Comparison of ENCODE assay signal across 16 cellular contexts in the genomic region with DNA sequence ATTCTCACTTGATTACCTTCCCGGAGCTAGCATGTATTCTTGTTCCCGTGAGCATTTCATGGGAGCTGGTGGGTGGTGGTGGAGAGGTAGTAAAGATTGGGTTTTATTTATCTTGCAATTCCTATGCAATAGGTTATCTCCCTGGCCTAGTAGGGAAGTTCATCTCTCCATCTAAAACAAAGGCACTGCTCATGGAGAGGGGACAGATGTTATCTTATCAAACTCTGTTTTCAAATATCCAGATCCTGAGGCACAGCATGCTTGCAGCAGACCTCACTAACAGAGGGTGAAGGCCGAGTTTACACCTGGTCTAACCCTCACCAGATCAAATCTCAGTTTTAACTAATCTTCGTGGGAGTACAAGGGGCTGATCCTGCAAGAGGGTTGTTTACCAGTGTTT.
DNase-seq lines count a peak whose midpoint lies in the region; ATAC-seq and TF ChIP-seq lines count a peak whose summit lies in the region.
"Had no signal": no experiment of that assay in that cellular context is flagged by ENCODE, and none has a peak within 500 bp of the region (broad histone marks: within the 10 kb centered on the region; RNA-seq: fewer than 3 reads in every experiment).

No MANE protein-coding gene starts in this region.

- no peaks in the 10 kb centered on the region for H4K20me1 ChIP-seq in Karpas-422 (ENCODE audit: insufficient read depth, low read depth, low read length)

- no peak overlapping the region for H3K27ac ChIP-seq in endodermal cell (ENCODE audit: low read depth, low read length)
- H3K27ac ChIP-seq in tibial artery = no peak overlapping the region
- no peak overlapping the region for H3K27ac ChIP-seq in Karpas-422 (ENCODE audit: low read length)
- H3K27ac ChIP-seq: A549, C4-2B had no signal

- intact Hi-C loops in tibial artery (cut with DNase I; ENCODE audit: low total_unique reads) = no loop called here

- H3K4me1 Mint-ChIP-seq in endodermal cell = peaks cover 28% of the 10 kb centered on the region
- peaks cover 7% of the 10 kb centered on the region for H3K4me1 Mint-ChIP-seq in stimulated activated memory B cell treated with anti-CD40 and anti-IgM and Interleukin-4, amounts not matched to agents 10 μg/mL and 1 μg/mL and 100 μg/mL, for 72 hours
- H3K4me1 Mint-ChIP-seq: CD4-positive, alpha-beta memory T cell had no signal

- DNase-seq in HuH-7 (ENCODE audit: low spot score) (peak; percentile 28), SK-N-DZ (ENCODE audit: low spot score) (peak; percentile 38), endodermal cell (peak; percentile 69), foreskin melanocyte (no peak), tibial artery (no peak), Karpas-422 (no peak)
- DNase-seq: BE2C; CD4-positive, alpha-beta memory T cell; DMS153; DMS79 treated with DMSO at 0.1 percent for 48 hours; EL; H7 had no signal

- H3K4me3 ChIP-seq in endodermal cell (ENCODE audit: low read length) = peak overlapping the region; percentile 28
- no peak overlapping the region for H3K4me3 ChIP-seq in tibial artery
- no peak overlapping the region for H3K4me3 ChIP-seq in Karpas-422 (ENCODE audit: low read length)
- H3K4me3 ChIP-seq: A549, GM23338 had no signal

- ATAC-seq in stimulated activated memory B cell treated with anti-CD40 and anti-IgM and Interleukin-4, amounts not matched to agents 10 μg/mL and 1 μg/mL and 100 μg/mL, for 72 hours = no peak
- ATAC-seq: A549, GM23338 had no signal

- H3K36me3 ChIP-seq in endodermal cell (ENCODE audit: control insufficient read depth, insufficient read depth, low read length) (no peaks in the 10 kb centered on the region), tibial artery (peaks cover 0 to 8% (median 3%) of the 10 kb centered on the region in 3 donors), Karpas-422 (ENCODE audit: insufficient read depth, low read length) (no peaks in the 10 kb centered on the region)
- H3K36me3 ChIP-seq: BE2C had no signal

- H3K9me3 ChIP-seq in endodermal cell (ENCODE audit: control insufficient read depth, low read length) = no peaks in the 10 kb centered on the region
- no peaks in the 10 kb centered on the region for H3K9me3 ChIP-seq in tibial artery
- H3K9me3 ChIP-seq in Karpas-422 (ENCODE audit: low read length) = no peaks in the 10 kb centered on the region
- H3K9me3 ChIP-seq: A549, BE2C had no signal

- 30 to 60% methylated on average over 3 to 4 of the region's 4 CpGs for WGBS in endodermal cell (ENCODE audit: insufficient coverage in 1 of 2, insufficient read length in 1 of 2), 2 experiments

- no peak overlapping the region for H2AFZ ChIP-seq in Karpas-422 (ENCODE audit: low read length)
- H2AFZ ChIP-seq: GM23338 had no signal

- H3K27ac Mint-ChIP-seq in endodermal cell = no peak overlapping the region
- peak overlapping the region; percentile 38 for H3K27ac Mint-ChIP-seq in stimulated activated memory B cell treated with anti-CD40 and anti-IgM and Interleukin-4, amounts not matched to agents 10 μg/mL and 1 μg/mL and 100 μg/mL, for 72 hours
- H3K27ac Mint-ChIP-seq: CD4-positive, alpha-beta memory T cell; GM23338 had no signal

- no peaks in the 10 kb centered on the region for H3K36me3 Mint-ChIP-seq in endodermal cell (ENCODE audit: low read depth)
- H3K36me3 Mint-ChIP-seq in stimulated activated memory B cell treated with anti-CD40 and anti-IgM and Interleukin-4, amounts not matched to agents 10 μg/mL and 1 μg/mL and 100 μg/mL, for 72 hours = peaks cover 62% of the 10 kb centered on the region
- H3K36me3 Mint-ChIP-seq: CD4-positive, alpha-beta memory T cell had no signal

- H3K4me3 Mint-ChIP-seq in endodermal cell = no peak overlapping the region
- no peak overlapping the region for H3K4me3 Mint-ChIP-seq in stimulated activated memory B cell treated with anti-CD40 and anti-IgM and Interleukin-4, amounts not matched to agents 10 μg/mL and 1 μg/mL and 100 μg/mL, for 72 hours
- H3K4me3 Mint-ChIP-seq: CD4-positive, alpha-beta memory T cell; GM23338 had no signal

- H3K9me3 Mint-ChIP-seq in endodermal cell = no peaks in the 10 kb centered on the region
- H3K9me3 Mint-ChIP-seq in stimulated activated memory B cell treated with anti-CD40 and anti-IgM and Interleukin-4, amounts not matched to agents 10 μg/mL and 1 μg/mL and 100 μg/mL, for 72 hours = no peaks in the 10 kb centered on the region
- H3K9me3 Mint-ChIP-seq: GM23338 had no signal

- TF ChIP-seq CTCF in endodermal cell (conservative IDR thresholded peaks at IDR 0.05) (no peak), tibial artery (IDR thresholded peaks at IDR 0.05) (no peak)

- no peaks in the 10 kb centered on the region for H3K9me2 ChIP-seq in Karpas-422 (replicated peaks; ENCODE audit: insufficient read depth, low read length)

- H3K27me3 Mint-ChIP-seq in endodermal cell (ENCODE audit: insufficient read depth) = peaks cover 19% of the 10 kb centered on the region
- H3K27me3 Mint-ChIP-seq in stimulated activated memory B cell treated with anti-CD40 and anti-IgM and Interleukin-4, amounts not matched to agents 10 μg/mL and 1 μg/mL and 100 μg/mL, for 72 hours = no peaks in the 10 kb centered on the region
- H3K27me3 Mint-ChIP-seq: CD4-positive, alpha-beta memory T cell had no signal

- H3K4me2 ChIP-seq in Karpas-422 (ENCODE audit: low read depth, low read length, poor library complexity, severe bottlenecking) = no peak overlapping the region
- H3K4me2 ChIP-seq: A549, GM23338 had no signal

- H3K4me1 ChIP-seq in endodermal cell (ENCODE audit: control insufficient read depth, insufficient read depth, low read length) (peaks cover 3% of the 10 kb centered on the region), tibial artery (no peaks in the 10 kb centered on the region), Karpas-422 (ENCODE audit: low read length) (peaks cover 3% of the 10 kb centered on the region)
- H3K4me1 ChIP-seq: A549, BE2C had no signal

- H3K27me3 ChIP-seq in endodermal cell (ENCODE audit: control insufficient read depth, insufficient read depth, low read length, poor library complexity, severe bottlenecking) = peaks cover 28% of the 10 kb centered on the region
- H3K27me3 ChIP-seq in tibial artery = no peaks in the 10 kb centered on the region
- no peaks in the 10 kb centered on the region for H3K27me3 ChIP-seq in Karpas-422 (ENCODE audit: low read length)

- no peak overlapping the region for H3K9ac ChIP-seq in endodermal cell (ENCODE audit: extremely low read depth, low read length, poor library complexity, severe bottlenecking)
- no peak overlapping the region for H3K9ac ChIP-seq in Karpas-422 (ENCODE audit: low read length)

- H3K79me2 ChIP-seq in Karpas-422 (ENCODE audit: low read length) = no peaks in the 10 kb centered on the region

Comparison
In these comparisons a context has a peak if more than half of its experiments do, and no peak if none do; other contexts are left out.
1. DNase-seq: peak in HuH-7 (single experiment), SK-N-DZ (single experiment) and endodermal cell (single experiment); none in foreskin melanocyte (single experiment), tibial artery (0 of 2) and Karpas-422 (single experiment).